Comparison of ENCODE assay signal across 28 cellular contexts in genomic region chr9:76138360-76138759, GRCh38.
"Had no signal": no experiment of that assay in that cellular context is flagged by ENCODE, and none has a peak within 500 bp of the region (broad histone marks: within the 10 kb centered on the region; RNA-seq: fewer than 3 reads in every experiment).

No MANE protein-coding gene starts in this region.

- H3K36me3 ChIP-seq: brain microvascular endothelial cell, gastrocnemius medialis had no signal

- H3K4me3 ChIP-seq: coronary artery, dorsolateral prefrontal cortex, gastrocnemius medialis had no signal

- H3K27me3 Mint-ChIP-seq: activated CD4-positive, alpha-beta memory T cell treated with anti-CD3 and anti-CD28 coated beads, Interleukin-2, amount 10 ng/mL, durations not matched to agents 7 days and 5 days; activated CD4-positive, alpha-beta T cell treated with anti-CD3 and anti-CD28 coated beads for 36 hours; activated CD4-positive, alpha-beta T cell treated with anti-CD3 and anti-CD28 coated beads, Interleukin-2, amount 10 ng/mL, durations not matched to agents 24 days and 14 days; activated naive CD8-positive, alpha-beta T cell; activated T-cell treated with anti-CD3 and anti-CD28 coated beads, Interleukin-2, amount 50 U/mL, for 24 hours; central memory CD8-positive, alpha-beta T cell; dendritic cell treated with granulocyte-macrophage colony-stimulating factor and Interleukin-4, amounts not matched to agents 40 ng/mL and 50 ng/mL, for 4 days had no signal

- H3K4me1 Mint-ChIP-seq: central memory CD8-positive, alpha-beta T cell had no signal

- H3K9me3 Mint-ChIP-seq: activated CD4-positive, alpha-beta memory T cell treated with anti-CD3 and anti-CD28 coated beads, Interleukin-2, amount 10 ng/mL, durations not matched to agents 7 days and 5 days; activated CD4-positive, alpha-beta T cell treated with anti-CD3 and anti-CD28 coated beads, Interleukin-2, amount 10 ng/mL, durations not matched to agents 24 days and 14 days; activated T-cell treated with anti-CD3 and anti-CD28 coated beads, Interleukin-2, amount 50 U/mL, for 24 hours; activated T-cell treated with anti-CD3 and anti-CD28 coated beads, Interleukin-2, amount 50 U/mL, for 72 hours; central memory CD8-positive, alpha-beta T cell; dendritic cell treated with granulocyte-macrophage colony-stimulating factor and Interleukin-4, amounts not matched to agents 40 ng/mL and 50 ng/mL, for 4 days; endodermal cell had no signal

- H3K9me3 ChIP-seq: gastrocnemius medialis had no signal

- DNase-seq: activated CD4-positive, alpha-beta memory T cell treated with anti-CD3 and anti-CD28 coated beads, Interleukin-2, amount 10 ng/mL, durations not matched to agents 7 days and 5 days; activated CD4-positive, alpha-beta T cell treated with anti-CD3 and anti-CD28 coated beads for 36 hours; activated CD4-positive, alpha-beta T cell treated with anti-CD3 and anti-CD28 coated beads, Interleukin-2, amount 10 ng/mL, durations not matched to agents 24 days and 14 days; activated CD4-positive, alpha-beta T cell treated with anti-CD3 and anti-CD28 coated beads, Interleukin-2, amount 50 U/mL, for 4 hours; activated CD4-positive, CD25-positive, alpha-beta regulatory T cell; activated CD4-positive, CD25-positive, alpha-beta regulatory T cell treated with anti-CD3 and anti-CD28 coated beads, Interleukin-2, amount 50 U/mL, for 72 hours; activated CD8-positive, alpha-beta memory T cell treated with anti-CD3 and anti-CD28 coated beads, Interleukin-2, amount 50 U/mL, for 48 hours; activated gamma-delta T cell; activated naive CD4-positive, alpha-beta T cell; activated naive CD4-positive, alpha-beta T cell treated with anti-CD3 and anti-CD28 coated beads, Interleukin-2, amount 50 U/mL, for 16 hours; activated T-cell treated with anti-CD3 and anti-CD28 coated beads for 4 hours; activated T-cell treated with anti-CD3 and anti-CD28 coated beads, Interleukin-2, amount 50 U/mL, for 24 hours; activated T-cell treated with anti-CD3 and anti-CD28 coated beads, Interleukin-2, amount 50 U/mL, for 72 hours; amniotic stem cell; anterior cingulate cortex; brain microvascular endothelial cell; dorsolateral prefrontal cortex; effector memory CD4-positive, alpha-beta T cell; endodermal cell; foreskin keratinocyte; gastrocnemius medialis; glutamatergic neuron; T-helper 2 cell had no signal

- H3K27me3 ChIP-seq: brain microvascular endothelial cell, dorsolateral prefrontal cortex, foreskin keratinocyte, gastrocnemius medialis had no signal

- H3K27ac ChIP-seq: brain microvascular endothelial cell, coronary artery, dorsolateral prefrontal cortex, foreskin keratinocyte, gastrocnemius medialis had no signal

- H3K4me3 Mint-ChIP-seq: activated CD4-positive, alpha-beta memory T cell treated with anti-CD3 and anti-CD28 coated beads, Interleukin-2, amount 10 ng/mL, durations not matched to agents 7 days and 5 days; activated CD4-positive, alpha-beta T cell treated with anti-CD3 and anti-CD28 coated beads for 36 hours; activated CD4-positive, alpha-beta T cell treated with anti-CD3 and anti-CD28 coated beads, Interleukin-2, amount 10 ng/mL, durations not matched to agents 24 days and 14 days; activated naive CD8-positive, alpha-beta T cell; activated T-cell treated with anti-CD3 and anti-CD28 coated beads, Interleukin-2, amount 50 U/mL, for 24 hours; activated T-cell treated with anti-CD3 and anti-CD28 coated beads, Interleukin-2, amount 50 U/mL, for 72 hours; central memory CD8-positive, alpha-beta T cell; dendritic cell treated with granulocyte-macrophage colony-stimulating factor and Interleukin-4, amounts not matched to agents 40 ng/mL and 50 ng/mL, for 4 days; endodermal cell had no signal

- ATAC-seq: activated CD4-positive, alpha-beta T cell treated with anti-CD3 and anti-CD28 coated beads for 36 hours; activated T-cell treated with anti-CD3 and anti-CD28 coated beads, Interleukin-2, amount 50 U/mL, for 72 hours; esophagus mucosa; foreskin keratinocyte; gastrocnemius medialis had no signal

- H3K4me1 ChIP-seq: gastrocnemius medialis had no signal

- H3K27ac Mint-ChIP-seq: activated CD4-positive, alpha-beta memory T cell treated with anti-CD3 and anti-CD28 coated beads, Interleukin-2, amount 10 ng/mL, durations not matched to agents 7 days and 5 days; activated CD4-positive, alpha-beta T cell treated with anti-CD3 and anti-CD28 coated beads for 36 hours; activated CD4-positive, alpha-beta T cell treated with anti-CD3 and anti-CD28 coated beads, Interleukin-2, amount 10 ng/mL, durations not matched to agents 24 days and 14 days; activated naive CD8-positive, alpha-beta T cell; activated T-cell treated with anti-CD3 and anti-CD28 coated beads, Interleukin-2, amount 50 U/mL, for 24 hours; dendritic cell treated with granulocyte-macrophage colony-stimulating factor and Interleukin-4, amounts not matched to agents 40 ng/mL and 50 ng/mL, for 4 days; endodermal cell had no signal
